In genomic region chr16:17585449-17586080, GRCh38 we compare ENCODE assay signal across 24 cellular contexts.
"Had no signal": no experiment of that assay in that cellular context is flagged by ENCODE, and none has a peak within 500 bp of the region (broad histone marks: within the 10 kb centered on the region; RNA-seq: fewer than 3 reads in every experiment).

No MANE protein-coding gene starts in this region.

- H3K27ac ChIP-seq: heart right ventricle, pancreas, psoas muscle, right atrium auricular region, thyroid gland, upper lobe of right lung had no signal

- H3K36me3 ChIP-seq: heart right ventricle, pancreas, right atrium auricular region, thyroid gland, upper lobe of right lung had no signal

- ATAC-seq: activated T-cell treated with anti-CD3 and anti-CD28 coated beads, Interleukin-2, amount 50 U/mL, for 4 hours; effector memory CD8-positive, alpha-beta T cell; heart right ventricle; left cardiac atrium; pancreas; psoas muscle; stimulated activated naive CD8-positive, alpha-beta T cell treated with anti-CD3 and anti-CD28 coated beads, Interleukin-15, Interleukin-2, amounts not matched to agents 100 U/mL and 50 U/mL, for 24 hours; upper lobe of right lung had no signal

- H3K27me3 ChIP-seq: pancreas, right atrium auricular region, thyroid gland, upper lobe of right lung had no signal

- H3K4me3 ChIP-seq: heart right ventricle, pancreas, psoas muscle, right atrium auricular region, thyroid gland, upper lobe of right lung had no signal

- DNase-seq: activated CD4-positive, alpha-beta T cell treated with anti-CD3 and anti-CD28 coated beads for 4 hours; activated CD4-positive, alpha-beta T cell treated with anti-CD3 and anti-CD28 coated beads, Interleukin-2, amount 50 U/mL, for 48 hours; activated CD4-positive, CD25-positive, alpha-beta regulatory T cell; activated CD8-positive, alpha-beta memory T cell treated with anti-CD3 and anti-CD28 coated beads, Interleukin-2, amount 50 U/mL, for 48 hours; activated naive CD4-positive, alpha-beta T cell treated with Interleukin-2 at 50 U/mL for 16 hours; activated naive CD8-positive, alpha-beta T cell treated with anti-CD3 and anti-CD28 coated beads for 36 hours; activated T-cell treated with anti-CD3 and anti-CD28 coated beads, Interleukin-2, amount 50 U/mL, for 4 hours; effector memory CD8-positive, alpha-beta T cell; heart right ventricle; islet precursor cell; left cardiac atrium; mesenchymal stem cell; nephron progenitor cell; pancreas; psoas muscle; stimulated activated CD4-positive, alpha-beta T cell treated with anti-CD3 and anti-CD28 coated beads, Interleukin-4, amount 100 ng/mL, for 4 hours; stimulated activated naive CD8-positive, alpha-beta T cell treated with anti-CD3 and anti-CD28 coated beads, Interleukin-15, Interleukin-2, amounts not matched to agents 100 U/mL and 50 U/mL, for 24 hours; substantia nigra; T1000; thyroid gland; upper lobe of right lung had no signal

- FAIRE-seq: astrocyte, colon, pancreas had no signal
